Comparison of ENCODE assay signal across 9 cellular contexts in genomic region chr7:74290590-74290950, GRCh38. TPM values are rescaled to one million over a fixed set of nuclear protein-coding genes. Genes with fewer than 3 reads are reported as not detected.
DNase-seq lines count a peak whose midpoint lies in the region; ATAC-seq and TF ChIP-seq lines count a peak whose summit lies in the region.
"Had no signal": no experiment of that assay in that cellular context is flagged by ENCODE, and none has a peak within 500 bp of the region (broad histone marks: within the 10 kb centered on the region; RNA-seq: fewer than 3 reads in every experiment).

No MANE protein-coding gene starts in this region.

- H3K27ac ChIP-seq in ascending aorta (peak overlapping the region; percentile 82 to 93), right lobe of liver (no peak overlapping the region), tibial nerve (peak overlapping the region; percentile 86 to 94 (median 90))

- H3K9me3 Mint-ChIP-seq in activated T-cell treated with anti-CD3 and anti-CD28 coated beads, Interleukin-2, amount 50 U/mL, for 72 hours, result no peaks in the 10 kb centered on the region

- TF ChIP-seq CTCF in ascending aorta (IDR thresholded peaks at IDR 0.05), result no peak
- no peak for TF ChIP-seq CTCF in right lobe of liver (IDR thresholded peaks at IDR 0.05)
- no peak for TF ChIP-seq CTCF in tibial nerve (IDR thresholded peaks at IDR 0.05)
- no peak for TF ChIP-seq CTCF in GM10266 (IDR thresholded peaks at IDR 0.05; ENCODE audit: control insufficient read depth, insufficient read depth, low read depth, missing control alignments)

- no peak for ATAC-seq in activated T-cell treated with anti-CD3 and anti-CD28 coated beads, Interleukin-2, amount 50 U/mL, for 72 hours (replicated peaks in 1 of 2)
- ATAC-seq in right lobe of liver (no peak), HG02884 (IDR thresholded peaks at IDR 0.05; ENCODE audit: unreplicated experiment) (no peak)

- H3K27me3 ChIP-seq in ascending aorta, result no peaks in the 10 kb centered on the region
- H3K27me3 ChIP-seq in right lobe of liver, result no peaks in the 10 kb centered on the region
- H3K27me3 ChIP-seq in tibial nerve, result no peaks in the 10 kb centered on the region

- peaks cover 31% of the 10 kb centered on the region for H3K27me3 Mint-ChIP-seq in activated T-cell treated with anti-CD3 and anti-CD28 coated beads, Interleukin-2, amount 50 U/mL, for 72 hours (ENCODE audit: low read depth)

- intact Hi-C loops in ascending aorta (cut with DNase I), result loop anchor here (5.0 kb wide), 1 partner anchor 102 kb away; no protein-coding TSS in a partner anchor
- intact Hi-C loops in right lobe of liver (cut with DNase I), result no loop called here

- H3K4me3 Mint-ChIP-seq in activated T-cell treated with anti-CD3 and anti-CD28 coated beads, Interleukin-2, amount 50 U/mL, for 72 hours, result peak overlapping the region; percentile 41 to 53

- no peak for DNase-seq in activated T-cell treated with anti-CD3 and anti-CD28 coated beads, Interleukin-2, amount 50 U/mL, for 72 hours
- no peak for DNase-seq in activated T-cell treated with anti-CD3 and anti-CD28 coated beads, Interleukin-2, amount 50 U/mL, for 1 hour
- DNase-seq in ascending aorta (ENCODE audit: low spot score in 2 of 2) (no peak), right lobe of liver (no peak), tibial nerve (ENCODE audit: low spot score in 2 of 2) (no peak), GM10266 (ENCODE audit: extremely low spot score) (no peak), hepatic stellate cell (ENCODE audit: low spot score) (no peak)
- DNase-seq: NCI-H524 treated with DMSO at 0.1 percent for 48 hours had no signal

- TF ChIP-seq POLR2A in right lobe of liver (IDR thresholded peaks at IDR 0.05) (no peak), tibial nerve (IDR thresholded peaks at IDR 0.05) (no peak)

- WGBS in right lobe of liver (ENCODE audit: insufficient coverage, low coverage, low lambda C conversion rate, missing lambda C conversion rate), result 37% methylated on average over 4 of the region's 9 CpGs
- 20 to 24% methylated on average over 9 of the region's 9 CpGs for WGBS in tibial nerve, 2 donors

- H3K27ac Mint-ChIP-seq in activated T-cell treated with anti-CD3 and anti-CD28 coated beads, Interleukin-2, amount 50 U/mL, for 72 hours, result no peak overlapping the region

- no peak for TF ChIP-seq EP300 in tibial nerve (IDR thresholded peaks at IDR 0.05)

- H3K4me1 ChIP-seq in ascending aorta (peaks cover 13 to 34% of the 10 kb centered on the region in 2 donors), right lobe of liver (peaks cover 0 to 13% (median 6%) of the 10 kb centered on the region in 4 donors), tibial nerve (peaks cover 0 to 54% (median 36%) of the 10 kb centered on the region in 4 donors)

- H3K9me3 ChIP-seq in ascending aorta (no peaks in the 10 kb centered on the region), right lobe of liver (no peaks in the 10 kb centered on the region), tibial nerve (no peaks in the 10 kb centered on the region)

- H3K36me3 Mint-ChIP-seq in activated T-cell treated with anti-CD3 and anti-CD28 coated beads, Interleukin-2, amount 50 U/mL, for 72 hours (ENCODE audit: insufficient read depth in 2 of 2), result no peaks in the 10 kb centered on the region

- H3K4me1 Mint-ChIP-seq in activated T-cell treated with anti-CD3 and anti-CD28 coated beads, Interleukin-2, amount 50 U/mL, for 72 hours (ENCODE audit: low read depth), result peaks cover 13% of the 10 kb centered on the region

- peak overlapping the region; percentile 95 to 99 for H3K4me3 ChIP-seq in ascending aorta
- H3K4me3 ChIP-seq in right lobe of liver, result peak overlapping the region; percentile 45 to 70 (median 62)
- peak overlapping the region; percentile 83 to 93 (median 88) for H3K4me3 ChIP-seq in tibial nerve

- H3K36me3 ChIP-seq in ascending aorta (no peaks in the 10 kb centered on the region), right lobe of liver (no peaks in the 10 kb centered on the region), tibial nerve (no peaks in the 10 kb centered on the region)

RNA-seq across cellular contexts. Expression of gene CLIP2, which starts 1.4 kb away (rescaled TPM):
- 1 to 10 TPM; 2.4 to 3.2 TPM for total RNA-seq in activated T-cell treated with anti-CD3 and anti-CD28 coated beads, Interleukin-2, amount 50 U/mL, for 72 hours
- total RNA-seq in ascending aorta (50.2 TPM), right lobe of liver (1 to 10 TPM; 2.8 to 6.8 (median 4.2) TPM), tibial nerve (10 to 100 TPM; 42.0 to 48.3 (median 46.3) TPM)

RNA-seq across cellular contexts. Expression of gene RFC2, which starts 36.4 kb away (rescaled TPM):
- total RNA-seq in activated T-cell treated with anti-CD3 and anti-CD28 coated beads, Interleukin-2, amount 50 U/mL, for 72 hours, result 10 to 100 TPM; 62.9 to 95.3 TPM
- 37.7 TPM for total RNA-seq in ascending aorta
- total RNA-seq in right lobe of liver, result 10 to 100 TPM in 5 of 6 experiments, 1 to 10 TPM in 1; 8.0 to 21.3 (median 12.2) TPM
- total RNA-seq in tibial nerve, result 10 to 100 TPM in 3 of 4 donors, 1 to 10 TPM in 1; 8.4 to 25.1 (median 14.1) TPM

Comparison
In these comparisons a context has a peak if more than half of its experiments do, and no peak if none do; other contexts are left out.
1. H3K27ac ChIP-seq: peak in ascending aorta (2 of 2) and tibial nerve (4 of 4); none in right lobe of liver (0 of 3).
2. Peak in every context shown above with its lines, with median percentiles within 50 percentile points of each other: H3K4me3 ChIP-seq.